ENCODE assay signal across 21 cellular contexts in the genomic region with DNA sequence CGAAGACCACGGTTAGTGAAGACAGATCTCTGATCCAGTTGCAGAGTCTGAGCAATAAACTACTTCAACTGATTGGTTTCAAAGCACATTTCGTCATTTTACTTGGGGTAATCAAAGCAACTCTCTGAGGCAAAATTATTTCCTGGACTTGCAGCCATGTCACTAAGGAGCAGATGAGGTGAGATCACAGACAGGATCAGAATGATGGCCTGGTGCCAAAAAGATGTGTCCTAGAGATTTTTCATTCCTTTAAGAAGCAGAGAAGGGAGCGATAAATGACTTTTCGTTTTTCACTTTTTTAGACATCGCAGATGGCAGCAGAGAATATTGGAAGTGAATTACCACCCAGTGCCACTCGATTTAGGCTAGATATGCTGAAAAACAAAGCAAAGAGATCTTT.
DNase-seq lines count a peak whose midpoint lies in the region; ATAC-seq, FAIRE-seq and TF ChIP-seq lines count a peak whose summit lies in the region.
"Had no signal": no experiment of that assay in that cellular context is flagged by ENCODE, and none has a peak within 500 bp of the region (broad histone marks: within the 10 kb centered on the region; RNA-seq: fewer than 3 reads in every experiment).

No MANE protein-coding gene starts in this region.

- H2AFZ ChIP-seq in keratinocyte (ENCODE audit: control insufficient read depth, low read length): no peak overlapping the region
- no peak overlapping the region for H2AFZ ChIP-seq in Karpas-422 (ENCODE audit: low read length)
- H2AFZ ChIP-seq: GM23338 had no signal

- H3K79me2 ChIP-seq in keratinocyte (ENCODE audit: control insufficient read depth, insufficient read depth, low read length) (no peaks in the 10 kb centered on the region), Karpas-422 (ENCODE audit: low read length) (no peaks in the 10 kb centered on the region)

- POLR2A ChIA-PET in WTC11 (lab: Charles Lee): interaction anchor here (0.7 kb wide), 1 partner anchor 18 kb away, joined by 3 read pairs; no protein-coding TSS in a partner anchor

- no peak overlapping the region for H3K4me3 Mint-ChIP-seq in WTC11
- H3K4me3 Mint-ChIP-seq: B cell; CD8-positive, alpha-beta T cell; GM23338; HFFc6; IgD-negative memory B cell had no signal

- TF ChIP-seq CTCF in WTC11 (IDR thresholded peaks at IDR 0.05): no peak
- TF ChIP-seq CTCF in keratinocyte (optimal IDR thresholded peaks at IDR 0.05 in 1 of 3, IDR thresholded peaks at IDR 0.05 in 1 of 3, conservative IDR thresholded peaks at IDR 0.05 in 1 of 3; ENCODE audit: extremely low read depth in 1 of 3, insufficient read depth in 2 of 3, low read length in 3 of 3): no peak
- TF ChIP-seq CTCF in spleen (IDR thresholded peaks at IDR 0.05 in 8 of 11, conservative IDR thresholded peaks at IDR 0.05 in 3 of 11): no peak

- 0 out of 2 replicates have a peak overlapping the region, but pooled peaks have one; percentile 12 for H3K27ac Mint-ChIP-seq in WTC11
- H3K27ac Mint-ChIP-seq: B cell; CD8-positive, alpha-beta T cell; GM23338; HFFc6; IgD-negative memory B cell had no signal

- no peaks in the 10 kb centered on the region for H3K27me3 ChIP-seq in keratinocyte (ENCODE audit: control insufficient read depth, extremely low read depth, insufficient read depth, low read length)
- H3K27me3 ChIP-seq in Karpas-422 (ENCODE audit: low read length): no peaks in the 10 kb centered on the region
- no peaks in the 10 kb centered on the region for H3K27me3 ChIP-seq in spleen (replicated peaks in 1 of 7)
- H3K27me3 ChIP-seq: BLaER1 treated with 17β-estradiol and CSF1 and Interleukin-3, amounts not matched to agents 10 nM and 100 nM had no signal

- no peaks in the 10 kb centered on the region for H3K9me1 ChIP-seq in keratinocyte (ENCODE audit: control insufficient read depth, extremely low read depth, insufficient read depth, low read length)

- FAIRE-seq in keratinocyte (lab: Jason Lieb, UNC): peak; percentile 29
- FAIRE-seq: GM12878, H54, HepG2 had no signal

- H3K4me1 ChIP-seq in keratinocyte (ENCODE audit: control insufficient read depth, extremely low read depth, insufficient read depth, low read length): no peaks in the 10 kb centered on the region
- H3K4me1 ChIP-seq in Karpas-422 (ENCODE audit: low read length): peaks cover 10% of the 10 kb centered on the region
- no peaks in the 10 kb centered on the region for H3K4me1 ChIP-seq in spleen

- ATAC-seq in WTC11: no peak
- ATAC-seq: CD8-positive, alpha-beta T cell; GM12878; GM23338; HepG2 had no signal

- peak; percentile 17 for DNase-seq in NCI-H82 (lab: John Stamatoyannopoulos, UW)
- DNase-seq in NCI-H82 treated with DMSO at 0.1 percent for 48 hours (lab: John Stamatoyannopoulos, UW; ENCODE audit: unreplicated experiment): no peak
- no peak for DNase-seq in WTC11 (ENCODE audit: low spot score)
- no peak for DNase-seq in keratinocyte (ENCODE audit: low read depth, low spot score)
- no peak for DNase-seq in Karpas-422
- no peak for DNase-seq in spleen
- no peak for DNase-seq in NCI-H226
- DNase-seq: Calu3; CD8-positive, alpha-beta T cell; DMS53; DND-41; EL; HCEC 1CT; HFFc6 had no signal

- no peaks in the 10 kb centered on the region for H3K9me2 ChIP-seq in Karpas-422 (replicated peaks; ENCODE audit: insufficient read depth, low read length)

- H3K36me3 ChIP-seq in keratinocyte (ENCODE audit: control insufficient read depth in 2 of 2, extremely low read depth in 1 of 2, insufficient read depth in 2 of 2, low read length in 2 of 2) (peaks cover 0 to 2% of the 10 kb centered on the region in 2 experiments), Karpas-422 (ENCODE audit: insufficient read depth, low read length) (no peaks in the 10 kb centered on the region; the same call in 1 of the 2 replicates), spleen (peaks cover 0 to 98% (median 46%) of the 10 kb centered on the region in 6 donors)

- H3K4me1 Mint-ChIP-seq in WTC11: peaks cover 12% of the 10 kb centered on the region
- H3K4me1 Mint-ChIP-seq: B cell had no signal

- CTCF ChIA-PET in WTC11 (lab: Charles Lee): no interaction called here

- H3K9me3 Mint-ChIP-seq in WTC11: 0 out of 2 replicates have a peak, but pooled peaks cover 3% of the 10 kb centered on the region
- H3K9me3 Mint-ChIP-seq: CD8-positive, alpha-beta T cell; GM23338; HFFc6; IgD-negative memory B cell had no signal

- WGBS in spleen, 5 donors: 89 to 95% (median 92%) methylated on average over 7 of the region's 7 CpGs

- H3K27me3 Mint-ChIP-seq in WTC11 (ENCODE audit: low read depth): no peaks in the 10 kb centered on the region
- H3K27me3 Mint-ChIP-seq: B cell, IgD-negative memory B cell had no signal

- H3K9me3 ChIP-seq in keratinocyte (ENCODE audit: control insufficient read depth, low read depth, low read length): no peaks in the 10 kb centered on the region
- no peaks in the 10 kb centered on the region for H3K9me3 ChIP-seq in Karpas-422 (ENCODE audit: low read length)
- no peaks in the 10 kb centered on the region for H3K9me3 ChIP-seq in spleen
- H3K9me3 ChIP-seq: BLaER1 treated with 17β-estradiol and CSF1 and Interleukin-3, amounts not matched to agents 10 nM and 100 nM had no signal

- peaks cover 30% of the 10 kb centered on the region for H3K36me3 Mint-ChIP-seq in WTC11

- H3K4me2 ChIP-seq in keratinocyte (ENCODE audit: control insufficient read depth, extremely low read depth, insufficient read depth, low read depth, low read length) (no peak overlapping the region), Karpas-422 (ENCODE audit: low read depth, low read length, poor library complexity, severe bottlenecking) (no peak overlapping the region)
- H3K4me2 ChIP-seq: BLaER1 treated with 17β-estradiol and CSF1 and Interleukin-3, amounts not matched to agents 10 nM and 100 nM; GM23338 had no signal

- no peaks in the 10 kb centered on the region for H4K20me1 ChIP-seq in keratinocyte (ENCODE audit: control insufficient read depth, extremely low read depth, insufficient read depth, low read length)
- H4K20me1 ChIP-seq in Karpas-422 (ENCODE audit: insufficient read depth, low read depth, low read length): no peaks in the 10 kb centered on the region

- dilution Hi-C loops in keratinocyte (cut with MboI; ENCODE audit: extremely low pct_ligation_motif_present, low sequenced_read_pairs): no loop called here

- H3K4me3 ChIP-seq in keratinocyte (ENCODE audit: control insufficient read depth in 2 of 3, extremely low read depth in 1 of 3, insufficient read depth in 2 of 3, low read depth in 1 of 3, low read length in 3 of 3) (no peak overlapping the region), Karpas-422 (ENCODE audit: low read length) (no peak overlapping the region), spleen (no peak overlapping the region)
- H3K4me3 ChIP-seq: BLaER1 treated with 17β-estradiol and CSF1 and Interleukin-3, amounts not matched to agents 10 nM and 100 nM; GM12878; GM23338 had no signal

- TF ChIP-seq POLR2A in spleen (IDR thresholded peaks at IDR 0.05): no peak

- intact Hi-C loops in spleen (cut with DNase I; ENCODE audit: low total_unique reads): no loop called here

- H3K27ac ChIP-seq in keratinocyte (ENCODE audit: control insufficient read depth, insufficient read depth, low read length) (no peak overlapping the region), Karpas-422 (ENCODE audit: low read length) (no peak overlapping the region), spleen (no peak overlapping the region)
- H3K27ac ChIP-seq: BLaER1 treated with 17β-estradiol and CSF1 and Interleukin-3, amounts not matched to agents 10 nM and 100 nM had no signal

- H3K9ac ChIP-seq in keratinocyte (ENCODE audit: control insufficient read depth, extremely low read depth, insufficient read depth, low read length) (no peak overlapping the region), Karpas-422 (ENCODE audit: low read length) (no peak overlapping the region)
- H3K9ac ChIP-seq: BLaER1 treated with 17β-estradiol and CSF1 and Interleukin-3, amounts not matched to agents 10 nM and 100 nM had no signal

TF ChIP-seq in WTC11, 78 proteins besides CTCF, POLR2A, EP300 and RAD21 (continues in another document):
- no peak for TF ChIP-seq ZNF263 (CRISPR knock-in tag; IDR thresholded peaks at IDR 0.05; ENCODE audit: low read depth)
- TF ChIP-seq, protein P1, sequence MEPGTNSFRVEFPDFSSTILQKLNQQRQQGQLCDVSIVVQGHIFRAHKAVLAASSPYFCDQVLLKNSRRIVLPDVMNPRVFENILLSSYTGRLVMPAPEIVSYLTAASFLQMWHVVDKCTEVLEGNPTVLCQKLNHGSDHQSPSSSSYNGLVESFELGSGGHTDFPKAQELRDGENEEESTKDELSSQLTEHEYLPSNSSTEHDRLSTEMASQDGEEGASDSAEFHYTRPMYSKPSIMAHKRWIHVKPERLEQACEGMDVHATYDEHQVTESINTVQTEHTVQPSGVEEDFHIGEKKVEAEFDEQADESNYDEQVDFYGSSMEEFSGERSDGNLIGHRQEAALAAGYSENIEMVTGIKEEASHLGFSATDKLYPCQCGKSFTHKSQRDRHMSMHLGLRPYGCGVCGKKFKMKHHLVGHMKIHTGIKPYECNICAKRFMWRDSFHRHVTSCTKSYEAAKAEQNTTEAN (CRISPR knock-in tag; IDR thresholded peaks at IDR 0.05): no peak
- TF ChIP-seq, protein P2, sequence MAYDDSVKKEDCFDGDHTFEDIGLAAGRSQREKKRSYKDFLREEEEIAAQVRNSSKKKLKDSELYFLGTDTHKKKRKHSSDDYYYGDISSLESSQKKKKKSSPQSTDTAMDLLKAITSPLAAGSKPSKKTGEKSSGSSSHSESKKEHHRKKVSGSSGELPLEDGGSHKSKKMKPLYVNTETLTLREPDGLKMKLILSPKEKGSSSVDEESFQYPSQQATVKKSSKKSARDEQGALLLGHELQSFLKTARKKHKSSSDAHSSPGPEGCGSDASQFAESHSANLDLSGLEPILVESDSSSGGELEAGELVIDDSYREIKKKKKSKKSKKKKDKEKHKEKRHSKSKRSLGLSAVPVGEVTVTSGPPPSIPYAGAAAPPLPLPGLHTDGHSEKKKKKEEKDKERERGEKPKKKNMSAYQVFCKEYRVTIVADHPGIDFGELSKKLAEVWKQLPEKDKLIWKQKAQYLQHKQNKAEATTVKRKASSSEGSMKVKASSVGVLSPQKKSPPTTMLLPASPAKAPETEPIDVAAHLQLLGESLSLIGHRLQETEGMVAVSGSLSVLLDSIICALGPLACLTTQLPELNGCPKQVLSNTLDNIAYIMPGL (CRISPR knock-in tag; IDR thresholded peaks at IDR 0.05): no peak
- TF ChIP-seq TP53 (CRISPR knock-in tag; IDR thresholded peaks at IDR 0.05): no peak
- TF ChIP-seq, protein P3, sequence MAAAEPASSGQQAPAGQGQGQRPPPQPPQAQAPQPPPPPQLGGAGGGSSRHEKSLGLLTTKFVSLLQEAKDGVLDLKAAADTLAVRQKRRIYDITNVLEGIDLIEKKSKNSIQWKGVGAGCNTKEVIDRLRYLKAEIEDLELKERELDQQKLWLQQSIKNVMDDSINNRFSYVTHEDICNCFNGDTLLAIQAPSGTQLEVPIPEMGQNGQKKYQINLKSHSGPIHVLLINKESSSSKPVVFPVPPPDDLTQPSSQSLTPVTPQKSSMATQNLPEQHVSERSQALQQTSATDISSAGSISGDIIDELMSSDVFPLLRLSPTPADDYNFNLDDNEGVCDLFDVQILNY (CRISPR knock-in tag; IDR thresholded peaks at IDR 0.05): no peak
- no peak for TF ChIP-seq MXD4 (CRISPR knock-in tag; IDR thresholded peaks at IDR 0.05; ENCODE audit: borderline replicate concordance)
